19 cellular contexts compared by ENCODE assay signal in the genomic region with DNA sequence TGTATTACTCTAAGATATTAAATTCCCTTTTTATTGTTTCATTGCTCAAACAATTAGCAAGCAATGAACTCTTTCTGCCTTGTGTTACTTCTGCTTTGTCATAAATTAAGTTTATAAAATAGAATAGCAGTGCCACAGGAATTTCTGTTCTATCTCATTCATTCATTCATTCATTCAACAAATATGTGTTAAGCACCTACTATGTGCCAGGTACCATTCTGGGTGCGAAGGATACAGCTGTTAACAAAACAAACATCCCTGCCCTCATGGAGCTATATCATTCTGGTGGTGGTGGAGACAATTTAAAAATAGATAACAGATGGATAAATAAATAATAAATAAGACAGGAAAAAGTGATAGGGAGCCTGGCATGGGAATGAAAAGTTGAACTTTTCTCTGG. TPM values are rescaled to one million over a fixed set of nuclear protein-coding genes. Genes with fewer than 3 reads are reported as not detected.
DNase-seq lines count a peak whose midpoint lies in the region; ATAC-seq, FAIRE-seq and TF ChIP-seq lines count a peak whose summit lies in the region.
"Had no signal": no experiment of that assay in that cellular context is flagged by ENCODE, and none has a peak within 500 bp of the region (broad histone marks: within the 10 kb centered on the region; RNA-seq: fewer than 3 reads in every experiment).

No MANE protein-coding gene starts in this region.

- intact Hi-C loops in HepG2 (cut with micrococcal nuclease; ENCODE audit: unreplicated experiment), result no loop called here
- intact Hi-C loops in right lobe of liver (cut with DNase I), result no loop called here
- intact Hi-C loops in Panc1 (cut with micrococcal nuclease; ENCODE audit: unreplicated experiment), result no loop called here
- intact Hi-C loops in K562 (cut with micrococcal nuclease), result no loop called here

- no peak overlapping the region for H3K4me2 ChIP-seq in HepG2 (ENCODE audit: low read depth, low read length)
- H3K4me2 ChIP-seq in K562 (ENCODE audit: insufficient read depth, low read length), result no peak overlapping the region
- H3K4me2 ChIP-seq: BLaER1 had no signal

- H3K79me2 ChIP-seq in HepG2 (ENCODE audit: insufficient read depth, low read length), result no peaks in the 10 kb centered on the region
- H3K79me2 ChIP-seq in K562 (ENCODE audit: control insufficient read depth, insufficient read depth, low read length), result no peaks in the 10 kb centered on the region

- in situ Hi-C loops in HepG2 (cut with HindIII; ENCODE audit: extremely low pct_ligation_motif_present, low pct_unique_long_range_greater_than_20kb), result no loop called here
- in situ Hi-C loops in Panc1 (cut with HindIII; ENCODE audit: low pct_unique_long_range_greater_than_20kb, low sequenced_read_pairs), result no loop called here
- in situ Hi-C loops in K562 (cut with MboI), result no loop called here

- TF ChIP-seq EP300 in HepG2 (IDR thresholded peaks at IDR 0.05; ENCODE audit: low read depth in 2 of 2, low read length in 2 of 2), result no peak
- no peak for TF ChIP-seq EP300 in HepG2 (CRISPR knock-in tag; IDR thresholded peaks at IDR 0.05; ENCODE audit: borderline replicate concordance)
- TF ChIP-seq EP300 in K562 (IDR thresholded peaks at IDR 0.05; ENCODE audit: low read length), result no peak

- 98% methylated on average over 1 of the region's 1 CpG for WGBS in HepG2 (ENCODE audit: low lambda C conversion rate)
- WGBS in right lobe of liver (ENCODE audit: insufficient coverage, low coverage, low lambda C conversion rate, missing lambda C conversion rate), result 93% methylated on average over 1 of the region's 1 CpG
- 95% methylated on average over 1 of the region's 1 CpG for WGBS in K562 (ENCODE audit: insufficient coverage, low coverage, missing lambda C conversion rate)

- H2AFZ ChIP-seq in HepG2 (ENCODE audit: low read length) (no peak overlapping the region), K562 (ENCODE audit: low read depth, low read length) (no peak overlapping the region)

- H3K36me3 ChIP-seq in HepG2 (replicated peaks in 1 of 2; ENCODE audit: control insufficient read depth in 1 of 2, insufficient read depth in 2 of 2, low read length in 2 of 2) (no peaks in the 10 kb centered on the region), right lobe of liver (no peaks in the 10 kb centered on the region), Panc1 (ENCODE audit: control insufficient read depth, insufficient read depth, low read length) (no peaks in the 10 kb centered on the region), K562 (ENCODE audit: control insufficient read depth, insufficient read depth, low read length) (no peaks in the 10 kb centered on the region)
- H3K36me3 ChIP-seq: BE2C, BLaER1 had no signal

- CTCF ChIA-PET in HepG2 (lab: Yijun Ruan, JAX; ENCODE audit: low intra/inter-chr PET ratio, low total read pairs), result no interaction called here
- CTCF ChIA-PET in Panc1 (lab: Charles Lee), result no interaction called here
- CTCF ChIA-PET in K562 (lab: Yijun Ruan, JAX; ENCODE audit: low intra/inter-chr PET ratio), result no interaction called here

- H3K9ac ChIP-seq in HepG2 (ENCODE audit: insufficient read depth, low read depth, low read length), result no peak overlapping the region
- H3K9ac ChIP-seq in K562 (ENCODE audit: insufficient read depth in 1 of 2, low read depth in 2 of 2, low read length in 2 of 2), result no peak overlapping the region
- H3K9ac ChIP-seq: BLaER1 had no signal

- H3K4me3 ChIP-seq in HepG2 (replicated peaks in 1 of 3; ENCODE audit: insufficient read depth in 1 of 3, low read depth in 2 of 3, low read length in 3 of 3) (no peak overlapping the region), right lobe of liver (no peak overlapping the region), Panc1 (ENCODE audit: low read depth in 2 of 2, low read length in 2 of 2) (no peak overlapping the region), K562 (no peak overlapping the region)
- H3K4me3 ChIP-seq: BLaER1 had no signal

- H3K9me3 ChIP-seq in HepG2 (ENCODE audit: low read length) (no peaks in the 10 kb centered on the region), right lobe of liver (no peaks in the 10 kb centered on the region), Panc1 (ENCODE audit: control insufficient read depth, insufficient read depth, low read depth, low read length) (0 out of 2 replicates have a peak, but pooled peaks cover 3% of the 10 kb centered on the region), K562 (replicated peaks; ENCODE audit: control insufficient read depth, insufficient read depth, low read depth, low read length) (0 out of 2 replicates have a peak, but pooled peaks cover under 1% of the 10 kb centered on the region)
- H3K9me3 ChIP-seq: BE2C, BLaER1, Caco-2 had no signal

- no peaks in the 10 kb centered on the region for H4K20me1 ChIP-seq in HepG2 (ENCODE audit: insufficient read depth, low read length)
- no peaks in the 10 kb centered on the region for H4K20me1 ChIP-seq in K562 (replicated peaks; ENCODE audit: control insufficient read depth, insufficient read depth, low read length)
- H4K20me1 ChIP-seq: BLaER1 had no signal

- BruUV-seq in HepG2 (replicated peaks; lab: Mats Ljungman, UMichigan) (no TSS peak), Panc1 (replicated peaks; lab: Mats Ljungman, UMichigan) (no TSS peak), K562 (replicated peaks; lab: Mats Ljungman, UMichigan) (no TSS peak)

- ATAC-seq in HepG2 (no peak), right lobe of liver (no peak), Panc1 (no peak), K562 (no peak)
- ATAC-seq: CD8-positive, alpha-beta T cell had no signal

- DNase-seq in HepG2 (ENCODE audit: low spot score) (no peak), right lobe of liver (no peak), Panc1 (ENCODE audit: low read depth, low spot score) (no peak), K562 (ENCODE audit: extremely low read depth in 1 of 4, low spot score in 3 of 4) (no peak), GM20000 (ENCODE audit: low spot score) (no peak), GM12891 (ENCODE audit: insufficient read length, low spot score) (no peak)
- DNase-seq: ACHN; BE2C; C1 segment of cervical spinal cord; Caco-2; Calu3; CD4-positive, alpha-beta T cell; CD8-positive, alpha-beta T cell; DMS79 treated with DMSO at 0.1 percent for 48 hours; GF-D8 had no signal

- peaks cover 52% of the 10 kb centered on the region for H3K4me1 ChIP-seq in HepG2 (ENCODE audit: insufficient read depth, low read length)
- H3K4me1 ChIP-seq in right lobe of liver, result peaks cover 0 to 11% (median 6%) of the 10 kb centered on the region in 4 donors
- H3K4me1 ChIP-seq in Panc1 (ENCODE audit: control insufficient read depth, insufficient read depth, low read length), result peaks cover 14% of the 10 kb centered on the region
- H3K4me1 ChIP-seq in K562 (replicated peaks in 1 of 2; ENCODE audit: control insufficient read depth in 2 of 2, insufficient read depth in 2 of 2, low read length in 2 of 2), result peaks cover 0 to 4% of the 10 kb centered on the region in 2 experiments; a peak in 2 of 5 replicates
- H3K4me1 ChIP-seq: BE2C, BLaER1 had no signal

- POLR2A ChIA-PET in HepG2 (lab: Yijun Ruan, JAX), result no interaction called here
- POLR2A ChIA-PET in Panc1 (lab: Charles Lee), result no interaction called here
- POLR2A ChIA-PET in K562 (lab: Yijun Ruan, JAX), result interaction anchor here (0.6 kb wide), 2 partner anchors 19 to 31 kb away, joined by 3 read pairs; no protein-coding TSS in a partner anchor

- H3K27me3 ChIP-seq in HepG2 (ENCODE audit: control insufficient read depth in 1 of 2, insufficient read depth in 2 of 2, low read length in 2 of 2) (no peaks in the 10 kb centered on the region), right lobe of liver (no peaks in the 10 kb centered on the region), Panc1 (ENCODE audit: control insufficient read depth, insufficient read depth, low read length) (no peaks in the 10 kb centered on the region), K562 (ENCODE audit: control insufficient read depth in 2 of 2, insufficient read depth in 2 of 2, low read length in 2 of 2) (no peaks in the 10 kb centered on the region)
- H3K27me3 ChIP-seq: BE2C, BLaER1 had no signal

- no peaks in the 10 kb centered on the region for H3K9me1 ChIP-seq in K562 (ENCODE audit: control insufficient read depth, insufficient read depth, low read length)

- TF ChIP-seq POLR2A in HepG2 (IDR thresholded peaks at IDR 0.05; ENCODE audit: insufficient read depth in 1 of 2, low read depth in 2 of 2, low read length in 2 of 2), result no peak
- no peak for TF ChIP-seq POLR2A in right lobe of liver (IDR thresholded peaks at IDR 0.05)
- TF ChIP-seq POLR2A in K562 (conservative IDR thresholded peaks at IDR 0.05), result no peak
- TF ChIP-seq POLR2A in GM12891 (IDR thresholded peaks at IDR 0.05; ENCODE audit: low read depth, low read length), result no peak

- TF ChIP-seq RAD21 in HepG2 (CRISPR knock-in tag; IDR thresholded peaks at IDR 0.05) (no peak), K562 (CRISPR knock-in tag; conservative IDR thresholded peaks at IDR 0.05 in 1 of 2, IDR thresholded peaks at IDR 0.05 in 1 of 2) (no peak)

- no peak for FAIRE-seq in HepG2 (lab: Jason Lieb, UNC)
- FAIRE-seq in K562 (lab: Jason Lieb, UNC), result no peak
- FAIRE-seq in GM12891 (lab: Jason Lieb, UNC), result no peak
- FAIRE-seq: D721Med, GM12892 had no signal

- no peak overlapping the region for H3K27ac ChIP-seq in HepG2 (ENCODE audit: extremely low read length, insufficient read depth, low read length)
- no peak overlapping the region for H3K27ac ChIP-seq in right lobe of liver
- H3K27ac ChIP-seq in Panc1 (ENCODE audit: low read length), result peak overlapping the region; percentile 95
- H3K27ac ChIP-seq in K562 (ENCODE audit: extremely low read depth, low read depth, low read length), result no peak overlapping the region
- H3K27ac ChIP-seq: 22Rv1, BLaER1 had no signal

- TF ChIP-seq CTCF in HepG2 (CRISPR knock-in tag; IDR thresholded peaks at IDR 0.05), result no peak
- TF ChIP-seq CTCF in right lobe of liver (IDR thresholded peaks at IDR 0.05), result no peak
- TF ChIP-seq CTCF in Panc1 (IDR thresholded peaks at IDR 0.05), result no peak
- no peak for TF ChIP-seq CTCF in K562 (IDR thresholded peaks at IDR 0.05 in 2 of 3, conservative IDR thresholded peaks at IDR 0.05 in 1 of 3; ENCODE audit: insufficient read depth in 2 of 3, low read depth in 1 of 3, low read length in 3 of 3)
- no peak for TF ChIP-seq CTCF in GM20000 (IDR thresholded peaks at IDR 0.05; ENCODE audit: extremely low read depth, missing control alignments)

RNA-seq across cellular contexts. Expression of gene AHCYL1, which starts 34.5 kb away (rescaled TPM):
- total RNA-seq in HepG2 (2016; rRNA removed; fragmentation: Illumina TruSeq; extraction: Trizol) (40.9 and 63.2 TPM in 2 replicates), right lobe of liver (10 to 100 TPM; 51.4 to 77.5 (median 56.0) TPM), Panc1 (2021; ENCODE audit: unreplicated experiment) (174 TPM), K562 (2014; rRNA removed) (39.8 and 40.1 TPM in 2 replicates), K562 (2014; rRNA removed; fragmentation: Illumina TruSeq; extraction: Trizol) (44.5 and 49.8 TPM in 2 replicates), K562 (2015; rRNA removed; fragmentation: Illumina TruSeq; extraction: Trizol) (40.5 and 40.9 TPM in 2 replicates), K562 (2021) (75.5 and 84.9 TPM in 2 replicates)
- total RNA-seq in HepG2 (2016; cell fraction: cytosol; rRNA removed; fragmentation: Illumina TruSeq; extraction: Trizol; ENCODE audit: low read depth), result 3.7 and 5.4 TPM in 2 replicates
- 40.0 and 59.5 TPM in 2 replicates for total RNA-seq in HepG2 (2016; cell fraction: insoluble cytoplasmic fraction; rRNA removed; fragmentation: Illumina TruSeq; extraction: Trizol)
- 22.3 and 23.2 TPM in 2 replicates for total RNA-seq in HepG2 (2016; cell fraction: membrane; rRNA removed; fragmentation: Illumina TruSeq; extraction: Trizol)
- total RNA-seq in HepG2 (2016; cell fraction: nucleus; rRNA removed; fragmentation: Illumina TruSeq; extraction: Trizol), result 37.9 and 43.8 TPM in 2 replicates
- polyA plus RNA-seq in HepG2 (2011; rRNA removed) (69.4 and 76.3 TPM in 2 replicates), K562 (2011; rRNA removed) (96.4 and 118 TPM in 2 replicates), K562 (2014; fragmentation: Illumina TruSeq; extraction: Trizol) (75.5 and 83.7 TPM in 2 replicates), K562 (2014; fragmentation: Nextera tagmentation; extraction: Ambion mirVana) (10 to 100 TPM; 27.3 to 32.9 TPM), K562 (2014; rRNA removed) (53.4 and 56.3 TPM in 2 replicates)
- polyA plus RNA-seq in HepG2 (2011; cell fraction: cytosol; rRNA removed), result 38.4 and 54.0 TPM in 2 replicates
- 64.7 and 65.0 TPM in 2 replicates for polyA plus RNA-seq in HepG2 (2011; cell fraction: nucleus; rRNA removed)
- polyA plus RNA-seq in HepG2 (2012), result 76.2 and 86.9 TPM in 2 replicates
- 3.1 TPM in 2 replicates for polyA plus RNA-seq in HepG2 (2016; cell fraction: cytosol; fragmentation: Illumina TruSeq; extraction: Trizol; ENCODE audit: low read depth)
- 70.3 and 75.5 TPM in 2 replicates for polyA plus RNA-seq in HepG2 (2016; cell fraction: insoluble cytoplasmic fraction; fragmentation: Illumina TruSeq; extraction: Trizol; ENCODE audit: low read depth)
- 12.5 and 13.4 TPM in 2 replicates for polyA plus RNA-seq in HepG2 (2016; cell fraction: membrane; fragmentation: Illumina TruSeq; extraction: Trizol; ENCODE audit: low read depth)
- 70.7 and 72.2 TPM in 2 replicates for polyA plus RNA-seq in HepG2 (2016; cell fraction: nucleus; fragmentation: Illumina TruSeq; extraction: Trizol; ENCODE audit: insufficient read depth, low read depth)
- polyA minus RNA-seq in HepG2 (2011; rRNA and poly(A)+ RNA removed; ENCODE audit: low replicate concordance), result 45.5 and 101 TPM in 2 replicates
- polyA minus RNA-seq in HepG2 (2011; cell fraction: cytosol; rRNA and poly(A)+ RNA removed), result 37.5 and 49.8 TPM in 2 replicates
- polyA minus RNA-seq in HepG2 (2011; cell fraction: nucleus; rRNA and poly(A)+ RNA removed), result 38.5 and 46.5 TPM in 2 replicates
- 148 TPM for polyA plus RNA-seq in Panc1 (2012; ENCODE audit: insufficient read length)
- total RNA-seq in K562 (2011; cell fraction: chromatin; rRNA removed; ENCODE audit: low replicate concordance), result 86.0 and 94.1 TPM in 2 replicates
- 41.9 and 46.3 TPM in 2 replicates for total RNA-seq in K562 (2011; cell fraction: nucleolus; rRNA removed)
- 65.2 and 107 TPM in 2 replicates for total RNA-seq in K562 (2011; cell fraction: nucleoplasm; rRNA removed)
- 57.9 and 73.1 TPM in 2 replicates for polyA plus RNA-seq in K562 (2011; cell fraction: cytosol; rRNA removed)
- polyA plus RNA-seq in K562 (2011; cell fraction: nucleus; rRNA removed), result 97.2 and 104 TPM in 2 replicates
- polyA plus RNA-seq in K562 (2012), result 84.4 and 103 TPM in 2 replicates
- polyA minus RNA-seq in K562 (2011; rRNA and poly(A)+ RNA removed), result 87.3 and 94.7 TPM in 2 replicates
- 52.4 and 62.1 TPM in 2 replicates for polyA minus RNA-seq in K562 (2011; cell fraction: cytosol; rRNA and poly(A)+ RNA removed)
- 32.6 and 50.8 TPM in 2 replicates for polyA minus RNA-seq in K562 (2011; cell fraction: nucleus; rRNA and poly(A)+ RNA removed)
- 32.7 TPM for polyA plus RNA-seq in GM12891 (2012; ENCODE audit: low read depth, missing spikeins)

RNA-seq across cellular contexts. Expression of gene CSF1, which starts 39.4 kb away (rescaled TPM):
- total RNA-seq in HepG2 (2016; rRNA removed; fragmentation: Illumina TruSeq; extraction: Trizol), result 1.9 and 4.6 TPM in 2 replicates
- total RNA-seq in HepG2 (2016; cell fraction: cytosol; rRNA removed; fragmentation: Illumina TruSeq; extraction: Trizol; ENCODE audit: low read depth), result 0.71 and 1.2 TPM in 2 replicates
- 1.8 and 4.9 TPM in 2 replicates for total RNA-seq in HepG2 (2016; cell fraction: insoluble cytoplasmic fraction; rRNA removed; fragmentation: Illumina TruSeq; extraction: Trizol)
- total RNA-seq in HepG2 (2016; cell fraction: membrane; rRNA removed; fragmentation: Illumina TruSeq; extraction: Trizol), result 1.3 and 2.0 TPM in 2 replicates
- total RNA-seq in HepG2 (2016; cell fraction: nucleus; rRNA removed; fragmentation: Illumina TruSeq; extraction: Trizol), result 7.8 and 7.9 TPM in 2 replicates
- 13.3 and 21.0 TPM in 2 replicates for polyA plus RNA-seq in HepG2 (2011; rRNA removed)
- polyA plus RNA-seq in HepG2 (2011; cell fraction: cytosol; rRNA removed), result 10.4 and 15.2 TPM in 2 replicates
- 23.0 and 27.9 TPM in 2 replicates for polyA plus RNA-seq in HepG2 (2011; cell fraction: nucleus; rRNA removed)
- 5.3 and 17.7 TPM in 2 replicates for polyA plus RNA-seq in HepG2 (2012)
- 0.42 and 0.62 TPM in 2 replicates for polyA plus RNA-seq in HepG2 (2016; cell fraction: cytosol; fragmentation: Illumina TruSeq; extraction: Trizol; ENCODE audit: low read depth)
- polyA plus RNA-seq in HepG2 (2016; cell fraction: insoluble cytoplasmic fraction; fragmentation: Illumina TruSeq; extraction: Trizol; ENCODE audit: low read depth), result 1.8 and 2.7 TPM in 2 replicates
- polyA plus RNA-seq in HepG2 (2016; cell fraction: membrane; fragmentation: Illumina TruSeq; extraction: Trizol; ENCODE audit: low read depth), result 0.71 and 1.0 TPM in 2 replicates
- 14.8 and 15.3 TPM in 2 replicates for polyA plus RNA-seq in HepG2 (2016; cell fraction: nucleus; fragmentation: Illumina TruSeq; extraction: Trizol; ENCODE audit: insufficient read depth, low read depth)
- 1.1 and 12.0 TPM in 2 replicates for polyA minus RNA-seq in HepG2 (2011; rRNA and poly(A)+ RNA removed; ENCODE audit: low replicate concordance)
- 11.0 and 19.9 TPM in 2 replicates for polyA minus RNA-seq in HepG2 (2011; cell fraction: cytosol; rRNA and poly(A)+ RNA removed)
- 7.9 and 15.2 TPM in 2 replicates for polyA minus RNA-seq in HepG2 (2011; cell fraction: nucleus; rRNA and poly(A)+ RNA removed)
- total RNA-seq in right lobe of liver, result 10 to 100 TPM in 5 of 6 experiments, 1 to 10 TPM in 1; 4.8 to 44.1 (median 22.0) TPM
- total RNA-seq in Panc1 (2021; ENCODE audit: unreplicated experiment), result 217 TPM
- polyA plus RNA-seq in Panc1 (2012; ENCODE audit: insufficient read length), result 109 TPM
- 11.8 and 30.8 TPM in 2 replicates for total RNA-seq in K562 (2011; cell fraction: chromatin; rRNA removed; ENCODE audit: low replicate concordance)
- total RNA-seq in K562 (2011; cell fraction: nucleolus; rRNA removed), result 17.2 and 24.8 TPM in 2 replicates
- 16.3 and 18.2 TPM in 2 replicates for total RNA-seq in K562 (2011; cell fraction: nucleoplasm; rRNA removed)
- 2.8 and 5.9 TPM in 2 replicates for total RNA-seq in K562 (2014; rRNA removed)
- 1.6 TPM in 2 replicates for total RNA-seq in K562 (2014; rRNA removed; fragmentation: Illumina TruSeq; extraction: Trizol)
- total RNA-seq in K562 (2015; rRNA removed; fragmentation: Illumina TruSeq; extraction: Trizol), result 2.4 and 3.4 TPM in 2 replicates
- total RNA-seq in K562 (2021), result 6.7 and 6.8 TPM in 2 replicates
- polyA plus RNA-seq in K562 (2011; rRNA removed), result 6.9 and 11.8 TPM in 2 replicates
- 4.6 and 12.6 TPM in 2 replicates for polyA plus RNA-seq in K562 (2011; cell fraction: cytosol; rRNA removed)
- 12.5 and 39.9 TPM in 2 replicates for polyA plus RNA-seq in K562 (2011; cell fraction: nucleus; rRNA removed)
- 4.7 and 8.6 TPM in 2 replicates for polyA plus RNA-seq in K562 (2012)
- 3.8 and 4.8 TPM in 2 replicates for polyA plus RNA-seq in K562 (2014; fragmentation: Illumina TruSeq; extraction: Trizol)
- under 1 TPM; 0.18 to 0.23 TPM for polyA plus RNA-seq in K562 (2014; fragmentation: Nextera tagmentation; extraction: Ambion mirVana)
- 2.7 and 4.3 TPM in 2 replicates for polyA plus RNA-seq in K562 (2014; rRNA removed)
- 3.9 and 8.8 TPM in 2 replicates for polyA minus RNA-seq in K562 (2011; rRNA and poly(A)+ RNA removed)
- polyA minus RNA-seq in K562 (2011; cell fraction: cytosol; rRNA and poly(A)+ RNA removed), result 8.5 and 11.6 TPM in 2 replicates
- 5.1 and 13.7 TPM in 2 replicates for polyA minus RNA-seq in K562 (2011; cell fraction: nucleus; rRNA and poly(A)+ RNA removed)
- 4.8 TPM for polyA plus RNA-seq in GM12891 (2012; ENCODE audit: low read depth, missing spikeins)

Comparison
In these comparisons a context has a peak if more than half of its experiments do, and no peak if none do; other contexts are left out.
1. Of the 241 proteins assayed by ChIP-seq in both HepG2 and K562: peak only in HepG2: none; only in K562: ZNF24; in both: ZKSCAN1; in neither: 239.